In the genomic region with DNA sequence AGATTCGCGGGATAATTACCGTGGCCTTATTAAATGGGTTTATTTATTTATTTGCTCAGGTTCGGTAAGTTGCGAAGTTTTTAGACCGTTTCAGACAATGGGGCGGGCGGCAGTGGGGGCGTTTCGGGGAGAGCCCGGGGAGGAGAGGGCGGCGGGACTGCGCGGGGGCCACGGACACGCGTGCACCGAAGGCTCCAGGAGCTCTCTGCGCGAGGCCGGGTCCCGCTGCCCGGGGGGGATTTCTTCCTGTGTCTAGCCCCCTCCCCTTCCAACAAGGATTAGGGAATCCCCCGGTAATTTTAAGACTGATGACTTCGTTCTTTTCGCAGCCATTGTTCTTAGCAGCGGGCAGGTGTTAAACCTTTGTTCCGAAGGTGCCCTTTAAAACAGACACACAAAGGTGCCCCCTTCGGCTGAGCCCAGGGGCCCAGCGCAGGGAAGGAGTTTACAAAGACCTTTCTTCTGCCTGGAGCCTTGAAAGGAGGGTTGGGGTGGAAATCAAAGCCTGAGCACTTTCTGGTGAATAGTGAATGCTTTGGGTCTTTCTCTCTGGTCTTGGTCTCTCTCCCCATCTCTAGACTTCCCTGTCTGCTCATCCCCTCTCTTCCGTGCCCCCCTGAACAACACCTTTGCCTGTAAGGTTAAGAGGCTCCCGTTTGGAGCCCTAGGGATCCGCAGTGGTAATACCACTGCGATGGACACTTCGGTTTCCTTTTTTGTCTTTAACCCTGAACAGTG, we compare ENCODE assay signal across 8 cellular contexts. TPM values are rescaled to one million over a fixed set of nuclear protein-coding genes. Genes with fewer than 3 reads are reported as not detected.
DNase-seq lines count a peak whose midpoint lies in the region; ATAC-seq and TF ChIP-seq lines count a peak whose summit lies in the region.

No MANE protein-coding gene starts in this region.

- H3K27ac ChIP-seq in cingulate gyrus (ENCODE audit: low read depth, low read length) (peak overlapping the region; percentile 72), muscle layer of colon (ENCODE audit: low read depth, low read length) (peak overlapping the region; percentile 96), upper lobe of right lung (peak overlapping the region; percentile 90)

- peaks cover 29% of the 10 kb centered on the region for H3K36me3 Mint-ChIP-seq in HFFc6 (ENCODE audit: low read depth)

- H3K4me1 ChIP-seq in muscle layer of colon (ENCODE audit: insufficient read depth, low read length) (peaks cover 57% of the 10 kb centered on the region), upper lobe of right lung (peaks cover 39% of the 10 kb centered on the region)

- H3K4me3 ChIP-seq in muscle layer of colon (ENCODE audit: low read depth in 1 of 2, low read length in 2 of 2) = peak overlapping the region; percentile 94 to 95
- peak overlapping the region; percentile 93 for H3K4me3 ChIP-seq in upper lobe of right lung

- H3K9me3 Mint-ChIP-seq in HFFc6 = no peaks in the 10 kb centered on the region

- H3K27ac Mint-ChIP-seq in HFFc6 = peak overlapping the region; percentile 91

- ATAC-seq in upper lobe of right lung (no peak), GM18870 (IDR thresholded peaks at IDR 0.05; ENCODE audit: unreplicated experiment) (no peak), HG03025 (IDR thresholded peaks at IDR 0.05; ENCODE audit: low FRiP score, unreplicated experiment) (no peak), HG03159 (IDR thresholded peaks at IDR 0.05; ENCODE audit: unreplicated experiment) (no peak)

- H3K9me3 ChIP-seq in muscle layer of colon (ENCODE audit: low read length) = no peaks in the 10 kb centered on the region
- no peaks in the 10 kb centered on the region for H3K9me3 ChIP-seq in upper lobe of right lung

- DNase-seq in HFFc6 (no peak), T-helper 1 cell (peak in 3 of 5 donors; percentile 13 to 33 (median 31)), upper lobe of right lung (no peak)

- no peak; the same call in 1 of the 2 replicates for TF ChIP-seq CTCF in HFFc6 (IDR thresholded peaks at IDR 0.05)
- TF ChIP-seq CTCF in upper lobe of right lung (IDR thresholded peaks at IDR 0.05) = no peak

- intact Hi-C loops in upper lobe of right lung (cut with DNase I) = loop anchor here (10.0 kb wide), 1 partner anchor 854 kb away; no protein-coding TSS in a partner anchor

- H3K36me3 ChIP-seq in muscle layer of colon (ENCODE audit: insufficient read depth, low read length) = peaks cover 10% of the 10 kb centered on the region
- H3K36me3 ChIP-seq in upper lobe of right lung = peaks cover 9% of the 10 kb centered on the region

- peaks cover 74% of the 10 kb centered on the region for H3K4me1 Mint-ChIP-seq in HFFc6 (ENCODE audit: low read depth)

- H3K27me3 ChIP-seq in muscle layer of colon (ENCODE audit: control insufficient read depth in 1 of 2, insufficient read depth in 2 of 2, low read length in 2 of 2) (no peaks in the 10 kb centered on the region), upper lobe of right lung (no peaks in the 10 kb centered on the region)

- H3K9ac ChIP-seq in muscle layer of colon (ENCODE audit: low read length) = peak overlapping the region; percentile 62

- peaks cover 3% of the 10 kb centered on the region; the same call in 1 of the 2 replicates for H3K27me3 Mint-ChIP-seq in HFFc6 (ENCODE audit: insufficient read depth)

- peak overlapping the region; percentile 98 for H3K4me3 Mint-ChIP-seq in HFFc6

RNA-seq across cellular contexts. Expression of a gene that starts 2.1 kb away (rescaled TPM):
- total RNA-seq in HFFc6 (2021; fragmentation: NEBNext Ultra II Directional; extraction: Animal tissue kit (Norgen Biotek cat#: 25700)) = 10 to 100 TPM; 13.6 to 22.9 (median 16.8) TPM
- 50.7 TPM for total RNA-seq in upper lobe of right lung

Comparison
In these comparisons a context has a peak if more than half of its experiments do, and no peak if none do; other contexts are left out.
1. DNase-seq: peak in T-helper 1 cell (3 of 5); none in HFFc6 (single experiment) and upper lobe of right lung (single experiment).
2. Peak in every context shown above with its lines, with median percentiles within 50 percentile points of each other: H3K27ac ChIP-seq.